19 cellular contexts compared by ENCODE assay signal in the genomic region with DNA sequence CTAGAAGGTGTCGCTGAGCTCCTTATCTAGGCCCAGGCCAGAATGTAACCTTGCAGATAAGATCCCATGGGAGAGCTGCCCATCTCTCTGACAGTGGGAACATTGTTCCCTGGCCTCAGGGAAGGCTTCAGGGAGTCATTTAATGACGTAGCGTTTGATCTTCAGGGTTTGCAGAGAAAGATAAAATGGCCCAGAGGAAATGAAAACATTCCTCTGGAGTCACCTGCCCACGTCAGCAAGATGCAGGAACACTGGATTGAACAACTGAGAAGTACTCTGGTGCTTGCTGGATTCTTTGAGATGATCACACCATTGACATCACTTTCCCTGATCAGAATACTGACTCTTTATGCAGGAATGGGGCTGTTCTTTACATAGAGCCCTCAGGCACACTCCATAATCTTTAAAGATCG. TPM values are rescaled to one million over a fixed set of nuclear protein-coding genes. Genes with fewer than 3 reads are reported as not detected.
A peak's percentile ranks its signal among the peaks of the same experiment; 100 is the strongest.
DNase-seq lines count a peak whose midpoint lies in the region; ATAC-seq and TF ChIP-seq lines count a peak whose summit lies in the region.
"Had no signal": no experiment of that assay in that cellular context is flagged by ENCODE, and none has a peak within 500 bp of the region (broad histone marks: within the 10 kb centered on the region; RNA-seq: fewer than 3 reads in every experiment).

No MANE protein-coding gene starts in this region.

- H3K4me3 Mint-ChIP-seq in activated CD8-positive, alpha-beta memory T cell treated with anti-CD3 and anti-CD28 coated beads, Interleukin-2, amount 10 ng/mL, durations not matched to agents 7 days and 5 days = no peak overlapping the region
- H3K4me3 Mint-ChIP-seq: CD4-positive, alpha-beta memory T cell had no signal

- no peaks in the 10 kb centered on the region for H3K4me1 Mint-ChIP-seq in activated CD8-positive, alpha-beta memory T cell treated with anti-CD3 and anti-CD28 coated beads, Interleukin-2, amount 10 ng/mL, durations not matched to agents 7 days and 5 days
- H3K4me1 Mint-ChIP-seq: CD4-positive, alpha-beta memory T cell had no signal

- ATAC-seq in activated CD8-positive, alpha-beta memory T cell treated with anti-CD3 and anti-CD28 coated beads, Interleukin-2, amount 10 ng/mL, durations not matched to agents 7 days and 5 days = no peak
- no peak for ATAC-seq in HG03439 (IDR thresholded peaks at IDR 0.05; ENCODE audit: unreplicated experiment)

- no peaks in the 10 kb centered on the region for H3K27me3 ChIP-seq in HUES6 (ENCODE audit: control insufficient read depth, insufficient read depth, low read length)

- H3K36me3 ChIP-seq in HUES6 (ENCODE audit: control insufficient read depth, insufficient read depth, low read length) = no peaks in the 10 kb centered on the region

- peaks cover 17% of the 10 kb centered on the region for H3K9me3 ChIP-seq in HUES6 (ENCODE audit: control insufficient read depth, insufficient read depth, low read depth, low read length)

- peaks cover 2% of the 10 kb centered on the region for H3K27me3 Mint-ChIP-seq in activated CD8-positive, alpha-beta memory T cell treated with anti-CD3 and anti-CD28 coated beads, Interleukin-2, amount 10 ng/mL, durations not matched to agents 7 days and 5 days

- peak; percentile 16 for DNase-seq in activated CD8-positive, alpha-beta memory T cell treated with anti-CD3 and anti-CD28 coated beads, Interleukin-2, amount 10 ng/mL, durations not matched to agents 7 days and 5 days
- DNase-seq in activated CD8-positive, alpha-beta memory T cell treated with anti-CD3 and anti-CD28 coated beads for 24 hours = no peak
- DNase-seq in epithelial cell of esophagus (ENCODE audit: low read depth) = peak; percentile 45
- DNase-seq in left kidney (ENCODE audit: low read depth, low spot score) = peak; percentile 26
- no peak for DNase-seq in caudate nucleus (lab: John Stamatoyannopoulos, UW)
- DNase-seq in NCI-H226 = no peak
- DNase-seq: CD4-positive, alpha-beta memory T cell; DMS79 treated with DMSO at 0.1 percent for 48 hours; GM23248; HCEC 1CT; KBM-7; NCI-H1417 treated with DMSO at 0.1 percent for 48 hours; NCI-H1930; NCI-H446; NK-92 treated with Interleukin-12 subunit alpha and Interleukin-12 subunit beta, amount 100 ng/mL, for 24 hours had no signal

- no peaks in the 10 kb centered on the region for H3K9me3 Mint-ChIP-seq in activated CD8-positive, alpha-beta memory T cell treated with anti-CD3 and anti-CD28 coated beads, Interleukin-2, amount 10 ng/mL, durations not matched to agents 7 days and 5 days (ENCODE audit: low read depth)

- H3K4me1 ChIP-seq in HUES6 (ENCODE audit: control insufficient read depth, insufficient read depth, low read length) = no peaks in the 10 kb centered on the region

- H3K4me3 ChIP-seq in HUES6 (ENCODE audit: low read depth, low read length) (no peak overlapping the region), epithelial cell of esophagus (ENCODE audit: low read length) (no peak overlapping the region)
- H3K4me3 ChIP-seq: GM23248 had no signal

- no peak overlapping the region for H3K27ac Mint-ChIP-seq in activated CD8-positive, alpha-beta memory T cell treated with anti-CD3 and anti-CD28 coated beads, Interleukin-2, amount 10 ng/mL, durations not matched to agents 7 days and 5 days
- H3K27ac Mint-ChIP-seq: CD4-positive, alpha-beta memory T cell had no signal

- H3K27ac ChIP-seq in HUES6 (ENCODE audit: low read depth, low read length) (no peak overlapping the region), caudate nucleus (ENCODE audit: low read depth, low read length) (no peak overlapping the region)
- H3K27ac ChIP-seq: GM23248 had no signal

- no peaks in the 10 kb centered on the region for H3K36me3 Mint-ChIP-seq in activated CD8-positive, alpha-beta memory T cell treated with anti-CD3 and anti-CD28 coated beads, Interleukin-2, amount 10 ng/mL, durations not matched to agents 7 days and 5 days
- H3K36me3 Mint-ChIP-seq: CD4-positive, alpha-beta memory T cell had no signal

- no peak for TF ChIP-seq CTCF in epithelial cell of esophagus (IDR thresholded peaks at IDR 0.05; ENCODE audit: insufficient read depth, low read depth, low read length, missing control alignments)

- CTCF ChIA-PET in activated CD8-positive, alpha-beta memory T cell treated with anti-CD3 and anti-CD28 coated beads, Interleukin-2, amount 10 ng/mL, durations not matched to agents 7 days and 5 days (lab: Charles Lee) = no interaction called here

- peak overlapping the region; percentile 39 for H3K9ac ChIP-seq in HUES6 (ENCODE audit: low read length)
- H3K9ac ChIP-seq: GM23248 had no signal

RNA-seq across cellular contexts. Expression of a gene that starts 51.6 kb away (rescaled TPM):
- not detected for total RNA-seq in activated CD8-positive, alpha-beta memory T cell treated with anti-CD3 and anti-CD28 coated beads, Interleukin-2, amount 10 ng/mL, durations not matched to agents 7 days and 5 days
- total RNA-seq: CD4-positive, alpha-beta memory T cell; OCI-LY7; RPMI7951 had no signal

Comparison
In these comparisons a context has a peak if more than half of its experiments do, and no peak if none do; other contexts are left out.
1. DNase-seq: peak in activated CD8-positive, alpha-beta memory T cell treated with anti-CD3 and anti-CD28 coated beads, Interleukin-2, amount 10 ng/mL, durations not matched to agents 7 days and 5 days (single experiment), epithelial cell of esophagus (single experiment) and left kidney (single experiment); none in activated CD8-positive, alpha-beta memory T cell treated with anti-CD3 and anti-CD28 coated beads for 24 hours (single experiment), caudate nucleus (0 of 61) and NCI-H226 (single experiment).